Comparison of ENCODE assay signal across 1 cellular context in the genomic region with DNA sequence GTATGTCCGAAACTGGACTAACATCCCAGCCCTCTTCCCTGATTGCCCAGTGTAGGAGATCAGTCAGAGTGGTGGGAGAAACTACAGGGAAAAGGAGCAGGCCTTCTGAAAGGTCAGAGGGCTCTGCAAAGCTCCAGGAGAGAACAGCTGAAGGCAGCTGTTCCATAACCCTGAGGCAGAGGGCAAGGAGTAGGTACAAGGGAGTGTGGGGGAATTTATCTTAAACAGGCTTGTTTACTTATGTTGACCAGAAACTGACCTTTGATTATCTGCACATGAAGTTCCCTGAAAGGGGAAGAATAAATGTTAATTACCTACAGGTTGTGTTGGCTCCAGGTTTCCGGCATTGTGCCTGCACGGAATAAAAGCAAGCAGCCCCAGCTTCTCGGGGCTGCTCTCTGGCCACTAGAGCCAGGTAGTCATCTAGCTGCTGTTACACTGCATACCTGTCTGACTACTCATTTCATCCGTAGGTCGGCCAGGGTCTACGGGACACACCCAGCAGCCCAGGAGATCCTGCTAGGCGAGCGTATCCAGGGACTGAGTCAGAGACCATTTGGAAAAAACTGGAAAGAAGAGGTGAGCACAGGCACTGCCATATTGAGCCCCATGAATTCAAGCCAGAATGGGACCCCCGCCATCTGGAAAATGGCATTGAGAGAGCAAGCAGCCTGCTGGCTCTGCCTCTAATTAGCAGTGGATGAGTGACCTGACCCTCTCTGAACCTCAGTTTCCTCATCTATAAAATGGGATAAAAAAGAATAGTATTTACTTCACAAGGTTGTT.
TF ChIP-seq lines count a peak whose summit lies in the region.

No MANE protein-coding gene starts in this region.

TF ChIP-seq in GM23338, 12 proteins besides CTCF, POLR2A, EP300 and RAD21:
- TF ChIP-seq EZH2phosphoT487 (IDR thresholded peaks at IDR 0.05; ENCODE audit: unreplicated experiment) (no peak), EZH2 (IDR thresholded peaks at IDR 0.05; ENCODE audit: low read depth, unreplicated experiment) (no peak), POLR2AphosphoS5 (IDR thresholded peaks at IDR 0.05; ENCODE audit: low read depth) (no peak), ZNF331 (CRISPR knock-in tag; IDR thresholded peaks at IDR 0.05; ENCODE audit: low read depth) (no peak), ZNF114 (CRISPR knock-in tag; IDR thresholded peaks at IDR 0.05) (no peak), NANOG (IDR thresholded peaks at IDR 0.05; ENCODE audit: borderline replicate concordance) (no peak), JUNB (IDR thresholded peaks at IDR 0.05; ENCODE audit: unreplicated experiment) (no peak), STAT1 (IDR thresholded peaks at IDR 0.05; ENCODE audit: unreplicated experiment) (no peak), CREB1 (CRISPR knock-in tag; IDR thresholded peaks at IDR 0.05; ENCODE audit: low read depth) (no peak)
- TF ChIP-seq, protein P1, sequence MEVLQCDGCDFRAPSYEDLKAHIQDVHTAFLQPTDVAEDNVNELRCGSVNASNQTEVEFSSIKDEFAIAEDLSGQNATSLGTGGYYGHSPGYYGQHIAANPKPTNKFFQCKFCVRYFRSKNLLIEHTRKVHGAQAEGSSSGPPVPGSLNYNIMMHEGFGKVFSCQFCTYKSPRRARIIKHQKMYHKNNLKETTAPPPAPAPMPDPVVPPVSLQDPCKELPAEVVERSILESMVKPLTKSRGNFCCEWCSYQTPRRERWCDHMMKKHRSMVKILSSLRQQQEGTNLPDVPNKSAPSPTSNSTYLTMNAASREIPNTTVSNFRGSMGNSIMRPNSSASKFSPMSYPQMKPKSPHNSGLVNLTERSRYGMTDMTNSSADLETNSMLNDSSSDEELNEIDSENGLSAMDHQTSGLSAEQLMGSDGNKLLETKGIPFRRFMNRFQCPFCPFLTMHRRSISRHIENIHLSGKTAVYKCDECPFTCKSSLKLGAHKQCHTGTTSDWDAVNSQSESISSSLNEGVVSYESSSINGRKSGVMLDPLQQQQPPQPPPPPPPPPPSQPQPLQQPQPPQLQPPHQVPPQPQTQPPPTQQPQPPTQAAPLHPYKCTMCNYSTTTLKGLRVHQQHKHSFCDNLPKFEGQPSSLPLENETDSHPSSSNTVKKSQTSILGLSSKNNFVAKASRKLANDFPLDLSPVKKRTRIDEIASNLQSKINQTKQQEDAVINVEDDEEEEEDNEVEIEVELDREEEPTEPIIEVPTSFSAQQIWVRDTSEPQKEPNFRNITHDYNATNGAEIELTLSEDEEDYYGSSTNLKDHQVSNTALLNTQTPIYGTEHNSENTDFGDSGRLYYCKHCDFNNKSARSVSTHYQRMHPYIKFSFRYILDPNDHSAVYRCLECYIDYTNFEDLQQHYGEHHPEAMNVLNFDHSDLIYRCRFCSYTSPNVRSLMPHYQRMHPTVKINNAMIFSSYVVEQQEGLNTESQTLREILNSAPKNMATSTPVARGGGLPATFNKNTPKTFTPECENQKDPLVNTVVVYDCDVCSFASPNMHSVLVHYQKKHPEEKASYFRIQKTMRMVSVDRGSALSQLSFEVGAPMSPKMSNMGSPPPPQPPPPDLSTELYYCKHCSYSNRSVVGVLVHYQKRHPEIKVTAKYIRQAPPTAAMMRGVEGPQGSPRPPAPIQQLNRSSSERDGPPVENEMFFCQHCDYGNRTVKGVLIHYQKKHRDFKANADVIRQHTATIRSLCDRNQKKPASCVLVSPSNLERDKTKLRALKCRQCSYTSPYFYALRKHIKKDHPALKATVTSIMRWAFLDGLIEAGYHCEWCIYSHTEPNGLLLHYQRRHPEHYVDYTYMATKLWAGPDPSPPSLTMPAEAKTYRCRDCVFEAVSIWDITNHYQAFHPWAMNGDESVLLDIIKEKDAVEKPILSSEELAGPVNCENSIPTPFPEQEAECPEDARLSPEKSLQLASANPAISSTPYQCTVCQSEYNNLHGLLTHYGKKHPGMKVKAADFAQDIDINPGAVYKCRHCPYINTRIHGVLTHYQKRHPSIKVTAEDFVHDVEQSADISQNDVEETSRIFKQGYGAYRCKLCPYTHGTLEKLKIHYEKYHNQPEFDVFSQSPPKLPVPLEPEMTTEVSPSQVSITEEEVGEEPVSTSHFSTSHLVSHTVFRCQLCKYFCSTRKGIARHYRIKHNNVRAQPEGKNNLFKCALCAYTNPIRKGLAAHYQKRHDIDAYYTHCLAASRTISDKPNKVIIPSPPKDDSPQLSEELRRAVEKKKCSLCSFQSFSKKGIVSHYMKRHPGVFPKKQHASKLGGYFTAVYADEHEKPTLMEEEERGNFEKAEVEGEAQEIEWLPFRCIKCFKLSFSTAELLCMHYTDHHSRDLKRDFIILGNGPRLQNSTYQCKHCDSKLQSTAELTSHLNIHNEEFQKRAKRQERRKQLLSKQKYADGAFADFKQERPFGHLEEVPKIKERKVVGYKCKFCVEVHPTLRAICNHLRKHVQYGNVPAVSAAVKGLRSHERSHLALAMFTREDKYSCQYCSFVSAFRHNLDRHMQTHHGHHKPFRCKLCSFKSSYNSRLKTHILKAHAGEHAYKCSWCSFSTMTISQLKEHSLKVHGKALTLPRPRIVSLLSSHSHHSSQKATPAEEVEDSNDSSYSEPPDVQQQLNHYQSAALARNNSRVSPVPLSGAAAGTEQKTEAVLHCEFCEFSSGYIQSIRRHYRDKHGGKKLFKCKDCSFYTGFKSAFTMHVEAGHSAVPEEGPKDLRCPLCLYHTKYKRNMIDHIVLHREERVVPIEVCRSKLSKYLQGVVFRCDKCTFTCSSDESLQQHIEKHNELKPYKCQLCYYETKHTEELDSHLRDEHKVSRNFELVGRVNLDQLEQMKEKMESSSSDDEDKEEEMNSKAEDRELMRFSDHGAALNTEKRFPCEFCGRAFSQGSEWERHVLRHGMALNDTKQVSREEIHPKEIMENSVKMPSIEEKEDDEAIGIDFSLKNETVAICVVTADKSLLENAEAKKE (CRISPR knock-in tag; IDR thresholded peaks at IDR 0.05) = no peak
- TF ChIP-seq, protein P2, sequence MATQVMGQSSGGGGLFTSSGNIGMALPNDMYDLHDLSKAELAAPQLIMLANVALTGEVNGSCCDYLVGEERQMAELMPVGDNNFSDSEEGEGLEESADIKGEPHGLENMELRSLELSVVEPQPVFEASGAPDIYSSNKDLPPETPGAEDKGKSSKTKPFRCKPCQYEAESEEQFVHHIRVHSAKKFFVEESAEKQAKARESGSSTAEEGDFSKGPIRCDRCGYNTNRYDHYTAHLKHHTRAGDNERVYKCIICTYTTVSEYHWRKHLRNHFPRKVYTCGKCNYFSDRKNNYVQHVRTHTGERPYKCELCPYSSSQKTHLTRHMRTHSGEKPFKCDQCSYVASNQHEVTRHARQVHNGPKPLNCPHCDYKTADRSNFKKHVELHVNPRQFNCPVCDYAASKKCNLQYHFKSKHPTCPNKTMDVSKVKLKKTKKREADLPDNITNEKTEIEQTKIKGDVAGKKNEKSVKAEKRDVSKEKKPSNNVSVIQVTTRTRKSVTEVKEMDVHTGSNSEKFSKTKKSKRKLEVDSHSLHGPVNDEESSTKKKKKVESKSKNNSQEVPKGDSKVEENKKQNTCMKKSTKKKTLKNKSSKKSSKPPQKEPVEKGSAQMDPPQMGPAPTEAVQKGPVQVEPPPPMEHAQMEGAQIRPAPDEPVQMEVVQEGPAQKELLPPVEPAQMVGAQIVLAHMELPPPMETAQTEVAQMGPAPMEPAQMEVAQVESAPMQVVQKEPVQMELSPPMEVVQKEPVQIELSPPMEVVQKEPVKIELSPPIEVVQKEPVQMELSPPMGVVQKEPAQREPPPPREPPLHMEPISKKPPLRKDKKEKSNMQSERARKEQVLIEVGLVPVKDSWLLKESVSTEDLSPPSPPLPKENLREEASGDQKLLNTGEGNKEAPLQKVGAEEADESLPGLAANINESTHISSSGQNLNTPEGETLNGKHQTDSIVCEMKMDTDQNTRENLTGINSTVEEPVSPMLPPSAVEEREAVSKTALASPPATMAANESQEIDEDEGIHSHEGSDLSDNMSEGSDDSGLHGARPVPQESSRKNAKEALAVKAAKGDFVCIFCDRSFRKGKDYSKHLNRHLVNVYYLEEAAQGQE (IDR thresholded peaks at IDR 0.05; ENCODE audit: unreplicated experiment) = no peak
- TF ChIP-seq, protein P3, sequence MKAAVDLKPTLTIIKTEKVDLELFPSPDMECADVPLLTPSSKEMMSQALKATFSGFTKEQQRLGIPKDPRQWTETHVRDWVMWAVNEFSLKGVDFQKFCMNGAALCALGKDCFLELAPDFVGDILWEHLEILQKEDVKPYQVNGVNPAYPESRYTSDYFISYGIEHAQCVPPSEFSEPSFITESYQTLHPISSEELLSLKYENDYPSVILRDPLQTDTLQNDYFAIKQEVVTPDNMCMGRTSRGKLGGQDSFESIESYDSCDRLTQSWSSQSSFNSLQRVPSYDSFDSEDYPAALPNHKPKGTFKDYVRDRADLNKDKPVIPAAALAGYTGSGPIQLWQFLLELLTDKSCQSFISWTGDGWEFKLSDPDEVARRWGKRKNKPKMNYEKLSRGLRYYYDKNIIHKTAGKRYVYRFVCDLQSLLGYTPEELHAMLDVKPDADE (IDR thresholded peaks at IDR 0.05) = no peak
